ENCODE assay signal across 8 cellular contexts in genomic region chr14:68789798-68790655, GRCh38. TPM values are rescaled to one million over a fixed set of nuclear protein-coding genes. Genes with fewer than 3 reads are reported as not detected.
DNase-seq lines count a peak whose midpoint lies in the region; ATAC-seq and TF ChIP-seq lines count a peak whose summit lies in the region.

No MANE protein-coding gene starts in this region.

- H3K36me3 ChIP-seq in ascending aorta: peaks cover 11 to 29% of the 10 kb centered on the region in 2 donors

- H3K4me1 ChIP-seq in ascending aorta: peaks cover 0 to 28% of the 10 kb centered on the region in 2 donors

- peak overlapping the region; percentile 99 for H3K27ac Mint-ChIP-seq in stimulated activated memory B cell treated with anti-CD40 and anti-IgM and Interleukin-4, amounts not matched to agents 10 μg/mL and 1 μg/mL and 100 μg/mL, for 72 hours

- H3K27me3 ChIP-seq in ascending aorta: no peaks in the 10 kb centered on the region

- no peaks in the 10 kb centered on the region for H3K9me3 ChIP-seq in ascending aorta

- peak overlapping the region; percentile 97 for H3K4me3 Mint-ChIP-seq in stimulated activated memory B cell treated with anti-CD40 and anti-IgM and Interleukin-4, amounts not matched to agents 10 μg/mL and 1 μg/mL and 100 μg/mL, for 72 hours

- peak overlapping the region; percentile 100 for H3K27ac ChIP-seq in ascending aorta

- H3K9me3 Mint-ChIP-seq in stimulated activated memory B cell treated with anti-CD40 and anti-IgM and Interleukin-4, amounts not matched to agents 10 μg/mL and 1 μg/mL and 100 μg/mL, for 72 hours: no peaks in the 10 kb centered on the region

- H3K4me3 ChIP-seq in ascending aorta: peak overlapping the region; percentile 77 to 92

- no peak for ATAC-seq in stimulated activated memory B cell treated with anti-CD40 and anti-IgM and Interleukin-4, amounts not matched to agents 10 μg/mL and 1 μg/mL and 100 μg/mL, for 72 hours

- intact Hi-C loops in ascending aorta (cut with DNase I): loop anchor here (2.0 to 5.0 kb wide), 7 partner anchors 108 to 648 kb away; no protein-coding TSS in a partner anchor

- no peaks in the 10 kb centered on the region for H3K27me3 Mint-ChIP-seq in stimulated activated memory B cell treated with anti-CD40 and anti-IgM and Interleukin-4, amounts not matched to agents 10 μg/mL and 1 μg/mL and 100 μg/mL, for 72 hours

- no peak for TF ChIP-seq CTCF in ascending aorta (IDR thresholded peaks at IDR 0.05)

- H3K4me1 Mint-ChIP-seq in stimulated activated memory B cell treated with anti-CD40 and anti-IgM and Interleukin-4, amounts not matched to agents 10 μg/mL and 1 μg/mL and 100 μg/mL, for 72 hours: peaks cover 48% of the 10 kb centered on the region

- peak; percentile 39 for DNase-seq in activated naive CD4-positive, alpha-beta T cell treated with Interleukin-2 at 50 U/mL for 16 hours
- no peak for DNase-seq in activated naive CD4-positive, alpha-beta T cell treated with anti-CD3 and anti-CD28 coated beads, Interleukin-2, amount 50 U/mL, for 16 hours
- DNase-seq in ascending aorta (ENCODE audit: low spot score in 2 of 2) (no peak), iris pigment epithelial cell (ENCODE audit: low read depth) (peak; percentile 46), NCI-H1048 (lab: John Stamatoyannopoulos, UW) (no peak), iPS-NIHi11 (ENCODE audit: low spot score) (no peak), SW480 (ENCODE audit: low spot score) (no peak)

- H3K36me3 Mint-ChIP-seq in stimulated activated memory B cell treated with anti-CD40 and anti-IgM and Interleukin-4, amounts not matched to agents 10 μg/mL and 1 μg/mL and 100 μg/mL, for 72 hours: peaks cover 67% of the 10 kb centered on the region

RNA-seq across cellular contexts. Expression of gene ZFP36L1, which starts 2.8 kb away (rescaled TPM):
- total RNA-seq in ascending aorta: 772 TPM

Comparison
In these comparisons a context has a peak if more than half of its experiments do, and no peak if none do; other contexts are left out.
1. DNase-seq: peak in activated naive CD4-positive, alpha-beta T cell treated with Interleukin-2 at 50 U/mL for 16 hours (single experiment) and iris pigment epithelial cell (single experiment); none in activated naive CD4-positive, alpha-beta T cell treated with anti-CD3 and anti-CD28 coated beads, Interleukin-2, amount 50 U/mL, for 16 hours (single experiment), ascending aorta (0 of 2), NCI-H1048 (single experiment), iPS-NIHi11 (single experiment) and SW480 (single experiment).